8 cellular contexts compared by ENCODE assay signal in the genomic region with DNA sequence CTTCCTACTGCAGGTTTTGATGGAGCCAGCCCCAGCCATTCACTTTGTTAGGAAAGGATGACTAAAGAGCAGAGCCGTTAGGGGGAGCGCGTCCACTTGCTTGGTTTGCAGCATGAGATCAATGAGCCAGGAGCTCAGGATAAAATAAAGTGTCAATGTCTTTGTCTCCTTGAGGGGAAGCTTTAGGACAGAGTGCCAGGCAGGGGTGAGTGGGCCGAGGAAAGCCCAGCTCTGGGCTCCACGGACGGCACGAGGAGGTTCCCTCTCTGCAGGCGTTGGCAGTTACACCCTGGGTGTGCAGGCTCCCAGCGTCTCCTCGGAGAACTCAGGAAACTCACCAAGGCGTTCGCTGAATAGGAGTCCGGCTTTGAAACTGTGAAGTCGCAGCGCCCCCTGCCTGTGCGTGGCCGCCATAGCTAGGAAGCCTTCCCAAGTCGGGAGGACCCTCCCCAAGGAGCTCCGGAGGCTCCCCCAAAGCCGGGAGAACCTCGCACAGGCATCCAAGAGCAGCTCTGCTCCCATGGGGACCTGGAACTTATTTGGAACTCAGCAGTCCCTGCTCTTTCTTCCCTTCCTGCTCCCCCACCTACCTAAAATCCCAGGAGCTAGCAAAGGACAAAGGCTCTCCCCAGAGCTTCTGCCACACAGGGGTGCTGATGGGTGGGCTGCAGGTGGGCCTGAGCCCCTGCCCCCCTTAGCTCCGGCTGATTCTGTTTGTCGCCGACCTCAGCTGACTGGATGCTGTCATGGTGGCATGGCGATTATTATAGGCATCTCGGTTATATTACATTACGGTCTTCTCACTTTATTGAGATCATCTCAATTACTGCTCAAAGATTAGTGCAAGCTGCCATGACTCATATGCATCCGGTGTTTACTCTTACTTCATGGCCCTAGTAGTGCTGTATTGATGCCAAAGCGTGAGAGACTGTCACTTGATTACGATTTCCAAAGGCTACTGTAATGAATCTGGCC. TPM values are rescaled to one million over a fixed set of nuclear protein-coding genes. Genes with fewer than 3 reads are reported as not detected.
DNase-seq lines count a peak whose midpoint lies in the region; ATAC-seq and TF ChIP-seq lines count a peak whose summit lies in the region.

No MANE protein-coding gene starts in this region.

- peaks cover 61% of the 10 kb centered on the region for H3K27me3 ChIP-seq in BE2C
- peaks cover 86% of the 10 kb centered on the region for H3K27me3 ChIP-seq in H7 (ENCODE audit: control insufficient read depth, insufficient read depth, low read length)

- ATAC-seq in GM21723 (IDR thresholded peaks at IDR 0.05; ENCODE audit: unreplicated experiment), result no peak

- H3K4me3 ChIP-seq in BE2C (ENCODE audit: low read depth, low read length) (peak overlapping the region; percentile 54), H7 (ENCODE audit: insufficient read depth, low read depth, low read length) (peak overlapping the region; percentile 29; the same call in 1 of the 2 replicates)

- peak; percentile 86 for TF ChIP-seq CTCF in BE2C (IDR thresholded peaks at IDR 0.05; ENCODE audit: low read depth, low read length)

- no peaks in the 10 kb centered on the region for H3K36me3 ChIP-seq in BE2C
- H3K36me3 ChIP-seq in H7 (replicated peaks; ENCODE audit: control insufficient read depth, insufficient read depth, low read length), result no peaks in the 10 kb centered on the region

- no peaks in the 10 kb centered on the region; the same call in 1 of the 2 replicates for H3K4me1 ChIP-seq in BE2C

- H3K9me3 ChIP-seq in BE2C, result no peaks in the 10 kb centered on the region

- peak; percentile 82 for DNase-seq in BE2C
- peak; percentile 94 for DNase-seq in H7
- DNase-seq in NCI-H226, result peak; percentile 31
- DNase-seq in activated CD4-positive, CD25-positive, alpha-beta regulatory T cell treated with anti-CD3 and anti-CD28 coated beads, Interleukin-2, amount 50 U/mL, for 72 hours, result peak; percentile 74
- peak; percentile 77 for DNase-seq in cerebellum (ENCODE audit: low spot score)
- peak; percentile 83 for DNase-seq in kidney tubule cell (ENCODE audit: low spot score)
- peak; percentile 18 to 43 for DNase-seq in stimulated activated CD4-positive, alpha-beta T cell treated with anti-CD3 and anti-CD28 coated beads, Interleukin-1b, Interleukin-23, amount 100 ng/mL, for 1 hour (ENCODE audit: low read depth in 2 of 2)

RNA-seq across cellular contexts. Expression of gene GSX1, which starts 34.4 kb away (rescaled TPM):
- not detected for polyA plus RNA-seq in BE2C (2012; ENCODE audit: insufficient read depth, insufficient read length, low read depth)
- total RNA-seq in H7 (2014; rRNA removed; shearing (Covaris generic)), result not detected in 2 replicates
- total RNA-seq in cerebellum, result 0.36 TPM

Comparison
In these comparisons a context has a peak if more than half of its experiments do, and no peak if none do; other contexts are left out.
1. DNase-seq: peak in every context shown above with its lines; median percentile 94 in H7; 83 in kidney tubule cell; 82 in BE2C; 77 in cerebellum; 74 in activated CD4-positive, CD25-positive, alpha-beta regulatory T cell treated with anti-CD3 and anti-CD28 coated beads, Interleukin-2, amount 50 U/mL, for 72 hours; 31 in NCI-H226; 30 in stimulated activated CD4-positive, alpha-beta T cell treated with anti-CD3 and anti-CD28 coated beads, Interleukin-1b, Interleukin-23, amount 100 ng/mL, for 1 hour.